8 cellular contexts compared by ENCODE assay signal in genomic region chrX:101799387-101799786, GRCh38.
DNase-seq lines count a peak whose midpoint lies in the region; FAIRE-seq and TF ChIP-seq lines count a peak whose summit lies in the region.

No MANE protein-coding gene starts in this region.

- WGBS in neuronal stem cell (ENCODE audit: extremely low coverage in 2 of 2, insufficient read length in 2 of 2, insufficient replicate concordance in 1 of 2), 2 donors = no CpG with 5 or more reads among the region's 3 CpGs

- H3K4me3 Mint-ChIP-seq in activated T-helper 2 cell treated with anti-CD3 and anti-CD28 coated beads, Interferon-gamma antibody, Interleukin-2, Interleukin-4, amounts not matched to agents 10 μg/mL and 5 μg/mL and 100 μg/mL, durations not matched to agents 14 hours and 24 hours and 36 hours (ENCODE audit: low read depth) = peak overlapping the region; percentile 70

- no peak overlapping the region for H2BK120ac ChIP-seq in neuronal stem cell (ENCODE audit: low read depth, low read length)

- no peaks in the 10 kb centered on the region for H3K36me3 Mint-ChIP-seq in activated T-helper 2 cell treated with anti-CD3 and anti-CD28 coated beads, Interferon-gamma antibody, Interleukin-2, Interleukin-4, amounts not matched to agents 10 μg/mL and 5 μg/mL and 100 μg/mL, durations not matched to agents 14 hours and 24 hours and 36 hours (ENCODE audit: low read depth)

- peak; percentile 98 for FAIRE-seq in G401.6 (lab: Jason Lieb, UNC)

- no peaks in the 10 kb centered on the region for H3K9me3 ChIP-seq in MG63
- no peaks in the 10 kb centered on the region for H3K9me3 ChIP-seq in neuronal stem cell (replicated peaks in 1 of 2; ENCODE audit: control insufficient read depth in 2 of 2, insufficient read depth in 1 of 2, low read depth in 1 of 2, low read length in 2 of 2)

- H4K91ac ChIP-seq in neuronal stem cell (ENCODE audit: low read depth, low read length, poor library complexity) = no peak overlapping the region

- no peak overlapping the region for H3K4me2 ChIP-seq in neuronal stem cell (ENCODE audit: insufficient read depth, low read length, poor library complexity, severe bottlenecking)

- H3K27ac ChIP-seq in neuronal stem cell (replicated peaks; ENCODE audit: low read length) = no peak overlapping the region

- no peaks in the 10 kb centered on the region for H3K4me1 ChIP-seq in neuronal stem cell (ENCODE audit: control insufficient read depth in 2 of 2, insufficient read depth in 1 of 2, low read depth in 1 of 2, low read length in 2 of 2)

- H2BK12ac ChIP-seq in neuronal stem cell (ENCODE audit: low read length) = no peak overlapping the region

- H3K4me3 ChIP-seq in MG63 (0 out of 2 replicates have a peak overlapping the region, but pooled peaks have one; percentile 5), fibroblast of the aortic adventitia (ENCODE audit: low read depth, low read length) (peak overlapping the region; percentile 19), neuronal stem cell (ENCODE audit: low read length in 2 of 2) (no peak overlapping the region)

- no peak overlapping the region for H3K4ac ChIP-seq in neuronal stem cell (ENCODE audit: low read length)

- intact Hi-C loops in activated T-helper 2 cell treated with anti-CD3 and anti-CD28 coated beads, Interferon-gamma antibody, Interleukin-2, Interleukin-4, amounts not matched to agents 10 μg/mL and 5 μg/mL and 100 μg/mL, durations not matched to agents 14 hours and 24 hours and 36 hours (cut with micrococcal nuclease) = loop anchor here (1.0 to 5.0 kb wide), 5 partner anchors 133 to 384 kb away; partner anchors contain the start of genes ARMCX6 and ZMAT1

- no peaks in the 10 kb centered on the region for H3K9me3 Mint-ChIP-seq in activated T-helper 2 cell treated with anti-CD3 and anti-CD28 coated beads, Interferon-gamma antibody, Interleukin-2, Interleukin-4, amounts not matched to agents 10 μg/mL and 5 μg/mL and 100 μg/mL, durations not matched to agents 14 hours and 24 hours and 36 hours

- H2BK15ac ChIP-seq in neuronal stem cell (ENCODE audit: low read length) = no peak overlapping the region

- no peaks in the 10 kb centered on the region for H3K79me1 ChIP-seq in neuronal stem cell (ENCODE audit: low read depth, low read length)

- no peak overlapping the region for H2BK5ac ChIP-seq in neuronal stem cell (ENCODE audit: low read length)

- peak; percentile 68 for DNase-seq in HCEC 1CT
- DNase-seq in MG63 = peak; percentile 67
- peak; percentile 32 to 73 for DNase-seq in SHP77 (lab: John Stamatoyannopoulos, UW)
- DNase-seq in activated T-helper 2 cell treated with anti-CD3 and anti-CD28 coated beads, Interferon-gamma antibody, Interleukin-2, Interleukin-4, amounts not matched to agents 10 μg/mL and 5 μg/mL and 100 μg/mL, durations not matched to agents 14 hours and 24 hours and 36 hours (ENCODE audit: low spot score) = peak; percentile 71
- peak; percentile 88 for DNase-seq in fibroblast of the aortic adventitia (ENCODE audit: low read depth)
- DNase-seq in neuronal stem cell (ENCODE audit: low spot score) = peak; percentile 80
- peak; percentile 82 for DNase-seq in stromal cell of bone marrow (ENCODE audit: low read depth)

- no peak overlapping the region for H3K9ac ChIP-seq in neuronal stem cell (ENCODE audit: low read depth, low read length, poor library complexity)

- H3K27ac Mint-ChIP-seq in activated T-helper 2 cell treated with anti-CD3 and anti-CD28 coated beads, Interferon-gamma antibody, Interleukin-2, Interleukin-4, amounts not matched to agents 10 μg/mL and 5 μg/mL and 100 μg/mL, durations not matched to agents 14 hours and 24 hours and 36 hours = peak overlapping the region; percentile 62

- H2AFZ ChIP-seq in neuronal stem cell (ENCODE audit: low read length) = peak overlapping the region; percentile 72

- TF ChIP-seq CTCF in fibroblast of the aortic adventitia (IDR thresholded peaks at IDR 0.05; ENCODE audit: insufficient read depth, low read length) = peak; percentile 69

- H3K14ac ChIP-seq in neuronal stem cell (ENCODE audit: low read length) = no peak overlapping the region

- H3K18ac ChIP-seq in neuronal stem cell (ENCODE audit: low read length) = no peak overlapping the region

- H2AK5ac ChIP-seq in neuronal stem cell (ENCODE audit: low read depth, low read length) = no peak overlapping the region

- no peaks in the 10 kb centered on the region for H3K27me3 Mint-ChIP-seq in activated T-helper 2 cell treated with anti-CD3 and anti-CD28 coated beads, Interferon-gamma antibody, Interleukin-2, Interleukin-4, amounts not matched to agents 10 μg/mL and 5 μg/mL and 100 μg/mL, durations not matched to agents 14 hours and 24 hours and 36 hours (ENCODE audit: low read depth)

- peaks cover 2% of the 10 kb centered on the region for H3K4me1 Mint-ChIP-seq in activated T-helper 2 cell treated with anti-CD3 and anti-CD28 coated beads, Interferon-gamma antibody, Interleukin-2, Interleukin-4, amounts not matched to agents 10 μg/mL and 5 μg/mL and 100 μg/mL, durations not matched to agents 14 hours and 24 hours and 36 hours (ENCODE audit: low read depth)

- no peak overlapping the region for H4K8ac ChIP-seq in neuronal stem cell (ENCODE audit: low read depth, low read length)

- H3K36me3 ChIP-seq in MG63 (no peaks in the 10 kb centered on the region), neuronal stem cell (replicated peaks in 1 of 2; ENCODE audit: control insufficient read depth in 2 of 2, insufficient read depth in 2 of 2, low read length in 2 of 2) (no peaks in the 10 kb centered on the region)

- H3K27me3 ChIP-seq in MG63 (no peaks in the 10 kb centered on the region), neuronal stem cell (ENCODE audit: control insufficient read depth in 3 of 3, insufficient read depth in 3 of 3, low read depth in 1 of 3, low read length in 3 of 3) (no peaks in the 10 kb centered on the region)

- H3K23ac ChIP-seq in neuronal stem cell (ENCODE audit: low read depth, low read length, poor library complexity) = no peak overlapping the region

Comparison
In these comparisons a context has a peak if more than half of its experiments do, and no peak if none do; other contexts are left out.
1. H3K4me3 ChIP-seq: peak in MG63 (single experiment) and fibroblast of the aortic adventitia (single experiment); none in neuronal stem cell (0 of 2).
2. Peak in every context shown above with its lines, with median percentiles within 50 percentile points of each other: DNase-seq.